In the genomic region with DNA sequence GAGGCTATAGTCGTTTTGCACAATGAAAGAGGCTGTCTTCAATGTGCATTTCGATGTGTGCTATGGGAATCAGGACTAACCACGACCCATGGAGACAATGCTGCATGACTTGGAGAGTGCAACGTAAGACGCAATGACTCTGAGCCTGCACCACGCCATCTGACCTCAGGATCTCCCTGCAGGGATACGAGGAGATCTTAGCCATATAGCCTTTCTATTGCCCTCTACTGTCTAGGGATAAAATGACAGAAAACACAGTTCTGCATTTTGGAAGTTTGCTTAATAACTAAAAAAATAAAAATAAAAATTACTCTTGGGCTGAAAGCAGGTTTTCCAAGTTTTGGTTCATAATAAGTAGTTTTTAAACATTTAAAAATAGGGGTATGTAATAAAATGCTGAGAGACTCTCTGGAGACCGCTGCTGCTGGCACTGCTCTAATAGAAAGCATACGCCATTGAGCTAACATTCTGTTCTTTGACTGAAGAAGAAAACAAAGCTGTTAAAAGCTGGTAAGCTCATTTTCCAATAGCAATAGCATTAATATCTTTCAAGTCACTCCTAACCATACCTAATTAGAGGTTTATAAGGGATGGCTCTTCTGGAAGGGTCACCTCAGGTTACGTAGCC, we compare ENCODE assay signal across 10 cellular contexts.
DNase-seq lines count a peak whose midpoint lies in the region; ATAC-seq and TF ChIP-seq lines count a peak whose summit lies in the region.
"Had no signal": no experiment of that assay in that cellular context is flagged by ENCODE, and none has a peak within 500 bp of the region (broad histone marks: within the 10 kb centered on the region; RNA-seq: fewer than 3 reads in every experiment).

No MANE protein-coding gene starts in this region.

- no peaks in the 10 kb centered on the region for H3K27me3 ChIP-seq in OCI-LY1 (ENCODE audit: insufficient read depth, low read length)
- no peaks in the 10 kb centered on the region for H3K27me3 ChIP-seq in ovary

- no peaks in the 10 kb centered on the region for H3K36me3 ChIP-seq in OCI-LY1 (ENCODE audit: insufficient read depth, low read length)
- no peaks in the 10 kb centered on the region for H3K36me3 ChIP-seq in ovary

- no peak for TF ChIP-seq EP300 in ovary (IDR thresholded peaks at IDR 0.05)

- no peaks in the 10 kb centered on the region for H3K9me3 ChIP-seq in OCI-LY1 (ENCODE audit: low read length)
- no peaks in the 10 kb centered on the region for H3K9me3 ChIP-seq in ovary

- H2AFZ ChIP-seq in OCI-LY1 (ENCODE audit: low read length) = no peak overlapping the region

- intact Hi-C loops in ovary (cut with DNase I) = no loop called here

- H4K20me1 ChIP-seq in OCI-LY1 (ENCODE audit: insufficient read depth, low read length) = no peaks in the 10 kb centered on the region

- H3K27me3 Mint-ChIP-seq in stimulated activated memory B cell treated with anti-CD40 and anti-IgM and Interleukin-4, amounts not matched to agents 10 μg/mL and 1 μg/mL and 100 μg/mL, for 72 hours = no peaks in the 10 kb centered on the region
- H3K27me3 Mint-ChIP-seq: IgD-negative memory B cell, memory B cell had no signal

- H3K27ac ChIP-seq in OCI-LY1 (ENCODE audit: low read depth, low read length, poor library complexity, severe bottlenecking) (no peak overlapping the region), ovary (peak overlapping the region in 1 of 2 donors; percentile 84)

- no peaks in the 10 kb centered on the region for H3K4me1 Mint-ChIP-seq in stimulated activated memory B cell treated with anti-CD40 and anti-IgM and Interleukin-4, amounts not matched to agents 10 μg/mL and 1 μg/mL and 100 μg/mL, for 72 hours
- H3K4me1 Mint-ChIP-seq: IgD-negative memory B cell, memory B cell had no signal

- TF ChIP-seq POLR2A in ovary (IDR thresholded peaks at IDR 0.05) = no peak

- WGBS in ovary, 3 donors = 38 to 58% (median 54%) methylated on average over 10 of the region's 10 CpGs

- H3K4me1 ChIP-seq in OCI-LY1 (ENCODE audit: insufficient read depth, low read length, severe bottlenecking) = no peaks in the 10 kb centered on the region
- H3K4me1 ChIP-seq in ovary (ENCODE audit: insufficient read depth) = peaks cover 6% of the 10 kb centered on the region

- H3K4me3 ChIP-seq in OCI-LY1 (ENCODE audit: low read depth, low read length, poor library complexity, severe bottlenecking) (no peak overlapping the region), ovary (peak overlapping the region; percentile 0)

- no peak overlapping the region for H3K4me3 Mint-ChIP-seq in stimulated activated memory B cell treated with anti-CD40 and anti-IgM and Interleukin-4, amounts not matched to agents 10 μg/mL and 1 μg/mL and 100 μg/mL, for 72 hours
- H3K4me3 Mint-ChIP-seq: memory B cell had no signal

- H3F3A ChIP-seq in OCI-LY1 (ENCODE audit: insufficient read depth, low read length) = no peaks in the 10 kb centered on the region

- no peak overlapping the region for H3K27ac Mint-ChIP-seq in stimulated activated memory B cell treated with anti-CD40 and anti-IgM and Interleukin-4, amounts not matched to agents 10 μg/mL and 1 μg/mL and 100 μg/mL, for 72 hours
- H3K27ac Mint-ChIP-seq: IgD-negative memory B cell, memory B cell had no signal

- no peak for ATAC-seq in HG03159 (IDR thresholded peaks at IDR 0.05; ENCODE audit: unreplicated experiment)
- ATAC-seq in stimulated activated memory B cell treated with anti-CD40 and anti-IgM and Interleukin-4, amounts not matched to agents 10 μg/mL and 1 μg/mL and 100 μg/mL, for 72 hours = no peak

- no peaks in the 10 kb centered on the region for H3K36me3 Mint-ChIP-seq in stimulated activated memory B cell treated with anti-CD40 and anti-IgM and Interleukin-4, amounts not matched to agents 10 μg/mL and 1 μg/mL and 100 μg/mL, for 72 hours
- H3K36me3 Mint-ChIP-seq: IgD-negative memory B cell, memory B cell had no signal

- H3K9me2 ChIP-seq in OCI-LY1 (ENCODE audit: low read depth, low read length) = no peaks in the 10 kb centered on the region

- peak; percentile 10 for TF ChIP-seq CTCF in GM10266 (IDR thresholded peaks at IDR 0.05; ENCODE audit: control insufficient read depth, insufficient read depth, low read depth, missing control alignments)
- TF ChIP-seq CTCF in OCI-LY1 (IDR thresholded peaks at IDR 0.05; ENCODE audit: low read length) = 0 out of 2 replicates have a peak, but pooled peaks have one; percentile 18
- TF ChIP-seq CTCF in ovary (IDR thresholded peaks at IDR 0.05) = peak in 1 of 3 donors; percentile 51

- no peak overlapping the region for H3K9ac ChIP-seq in OCI-LY1 (ENCODE audit: low read length)

- DNase-seq in GM10266 (ENCODE audit: extremely low spot score) (no peak), fibroblast of gingiva (ENCODE audit: low read depth) (peak; percentile 78), ovary (peak in 3 of 5 donors; percentile 23 to 53 (median 24)), NK-92 (lab: John Stamatoyannopoulos, UW; ENCODE audit: unreplicated experiment) (no peak)
- no peak for DNase-seq in central memory CD4-positive, alpha-beta T cell

- no peaks in the 10 kb centered on the region for H3K9me3 Mint-ChIP-seq in stimulated activated memory B cell treated with anti-CD40 and anti-IgM and Interleukin-4, amounts not matched to agents 10 μg/mL and 1 μg/mL and 100 μg/mL, for 72 hours
- H3K9me3 Mint-ChIP-seq: IgD-negative memory B cell, memory B cell had no signal

- H3K79me2 ChIP-seq in OCI-LY1 (ENCODE audit: insufficient read depth, low read length) = no peaks in the 10 kb centered on the region

- no peak overlapping the region for H3K4me2 ChIP-seq in OCI-LY1 (ENCODE audit: low read length)

Comparison
In these comparisons a context has a peak if more than half of its experiments do, and no peak if none do; other contexts are left out.
1. DNase-seq: peak in fibroblast of gingiva (single experiment) and ovary (3 of 5); none in GM10266 (single experiment), central memory CD4-positive, alpha-beta T cell (single experiment) and NK-92 (single experiment).